Comparison of ENCODE assay signal across 14 cellular contexts in the genomic region with DNA sequence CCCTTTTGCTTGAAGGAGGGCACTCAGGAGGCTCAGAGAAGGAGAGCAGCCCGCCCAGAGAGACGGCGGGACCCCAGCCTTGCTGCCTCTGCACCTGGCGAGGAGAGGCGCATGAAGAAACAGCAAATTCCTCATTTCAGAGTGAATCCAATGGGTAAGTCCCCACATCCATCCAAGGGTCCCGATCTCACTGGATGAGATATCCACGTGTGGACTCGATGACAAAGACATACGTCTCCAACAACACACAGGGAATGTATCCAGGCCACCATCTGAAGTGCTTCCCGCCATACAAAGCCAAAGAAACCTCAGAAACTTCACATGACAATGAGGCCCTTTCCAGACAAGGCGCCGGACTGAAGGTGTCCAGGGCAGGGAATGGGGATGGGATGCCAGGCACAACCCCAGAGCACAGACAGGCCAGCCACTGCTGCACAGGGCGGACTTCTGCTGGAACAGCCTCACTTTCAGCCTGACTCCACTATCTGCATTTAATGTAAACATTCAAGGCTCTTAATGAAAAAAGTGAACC. TPM values are rescaled to one million over a fixed set of nuclear protein-coding genes. Genes with fewer than 3 reads are reported as not detected.
DNase-seq lines count a peak whose midpoint lies in the region; ATAC-seq and TF ChIP-seq lines count a peak whose summit lies in the region.
"Had no signal": no experiment of that assay in that cellular context is flagged by ENCODE, and none has a peak within 500 bp of the region (broad histone marks: within the 10 kb centered on the region; RNA-seq: fewer than 3 reads in every experiment).

No MANE protein-coding gene starts in this region.

- peaks cover 0 to 11% (median 0%) of the 10 kb centered on the region in 9 donors for H3K36me3 ChIP-seq in heart right ventricle
- peaks cover 0 to 9% of the 10 kb centered on the region in 2 donors for H3K36me3 ChIP-seq in lung (ENCODE audit: control insufficient read depth in 2 of 2, insufficient read depth in 2 of 2, low read length in 2 of 2)
- no peaks in the 10 kb centered on the region for H3K36me3 ChIP-seq in transverse colon
- H3K36me3 ChIP-seq: right atrium auricular region had no signal

- in situ Hi-C loops in transverse colon (cut with MboI; ENCODE audit: low pct_ligation_motif_present in 1 of 4, low pct_unique_long_range_greater_than_20kb in 1 of 4, low sequenced_read_pairs in 3 of 4) = loop anchor here in 1 of 4 donors (25.0 kb wide), 1 partner anchor 91 kb away; no protein-coding TSS in a partner anchor

- DNase-seq in heart right ventricle = no peak
- no peak for DNase-seq in left cardiac atrium
- DNase-seq in activated T-cell treated with anti-CD3 and anti-CD28 coated beads, Interleukin-2, amount 50 U/mL, for 24 hours = no peak
- DNase-seq in lung (ENCODE audit: low spot score) = no peak
- DNase-seq in transverse colon = no peak
- no peak for DNase-seq in EL
- no peak for DNase-seq in NCI-H146 (lab: John Stamatoyannopoulos, UW)
- DNase-seq: amniotic stem cell, glutamatergic neuron, NCI-H345 had no signal

- H3K9me3 Mint-ChIP-seq in activated T-cell treated with anti-CD3 and anti-CD28 coated beads, Interleukin-2, amount 50 U/mL, for 24 hours = no peaks in the 10 kb centered on the region
- H3K9me3 Mint-ChIP-seq: type B pancreatic cell had no signal

- peak overlapping the region; percentile 96 for H3K27ac Mint-ChIP-seq in activated T-cell treated with anti-CD3 and anti-CD28 coated beads, Interleukin-2, amount 50 U/mL, for 24 hours
- H3K27ac Mint-ChIP-seq: type B pancreatic cell had no signal

- peak overlapping the region; percentile 70 for H3K4me3 Mint-ChIP-seq in activated T-cell treated with anti-CD3 and anti-CD28 coated beads, Interleukin-2, amount 50 U/mL, for 24 hours
- H3K4me3 Mint-ChIP-seq: type B pancreatic cell had no signal

- no peak for TF ChIP-seq POLR2A in transverse colon (IDR thresholded peaks at IDR 0.05)

- H3K27me3 Mint-ChIP-seq in activated T-cell treated with anti-CD3 and anti-CD28 coated beads, Interleukin-2, amount 50 U/mL, for 24 hours = no peaks in the 10 kb centered on the region
- H3K27me3 Mint-ChIP-seq: type B pancreatic cell had no signal

- no peaks in the 10 kb centered on the region for H3K9me3 ChIP-seq in heart right ventricle
- H3K9me3 ChIP-seq in lung (ENCODE audit: control insufficient read depth in 2 of 2, insufficient read depth in 1 of 2, low read length in 1 of 2) = no peaks in the 10 kb centered on the region
- no peaks in the 10 kb centered on the region for H3K9me3 ChIP-seq in transverse colon
- H3K9me3 ChIP-seq: right atrium auricular region had no signal

- H3K4me3 ChIP-seq in heart right ventricle = no peak overlapping the region
- no peak overlapping the region for H3K4me3 ChIP-seq in lung
- H3K4me3 ChIP-seq in transverse colon = no peak overlapping the region
- H3K4me3 ChIP-seq: right atrium auricular region had no signal

- peaks cover 0 to 11% (median 0%) of the 10 kb centered on the region in 7 donors for H3K27me3 ChIP-seq in heart right ventricle
- H3K27me3 ChIP-seq in lung (ENCODE audit: control insufficient read depth, insufficient read depth) = no peaks in the 10 kb centered on the region
- no peaks in the 10 kb centered on the region for H3K27me3 ChIP-seq in transverse colon
- H3K27me3 ChIP-seq: right atrium auricular region had no signal

- no peak for TF ChIP-seq EP300 in transverse colon (IDR thresholded peaks at IDR 0.05; ENCODE audit: low read depth)

- H3K4me1 Mint-ChIP-seq in activated T-cell treated with anti-CD3 and anti-CD28 coated beads, Interleukin-2, amount 50 U/mL, for 24 hours (ENCODE audit: low read depth) = peaks cover 95% of the 10 kb centered on the region

- TF ChIP-seq CTCF in heart right ventricle (IDR thresholded peaks at IDR 0.05) (no peak), lung (IDR thresholded peaks at IDR 0.05; ENCODE audit: control extremely low read depth, extremely low read depth) (no peak), transverse colon (IDR thresholded peaks at IDR 0.05) (no peak)

- intact Hi-C loops in heart right ventricle (cut with DNase I) (no loop called here), left cardiac atrium (cut with DNase I) (no loop called here), transverse colon (cut with DNase I; ENCODE audit: low total_unique reads) (no loop called here)

- H3K4me1 ChIP-seq in heart right ventricle (peaks cover 3 to 76% (median 43%) of the 10 kb centered on the region in 9 donors), lung (ENCODE audit: control insufficient read depth in 2 of 2, insufficient read depth in 2 of 2, low read length in 2 of 2) (peaks cover 0 to 29% of the 10 kb centered on the region in 2 donors), transverse colon (peaks cover 15 to 63% (median 50%) of the 10 kb centered on the region in 4 donors)

- ATAC-seq in heart right ventricle (no peak), left cardiac atrium (no peak), lung (ENCODE audit: insufficient read depth, low FRiP score) (peak; percentile 12), HG02798 (IDR thresholded peaks at IDR 0.05; ENCODE audit: poor library complexity, unreplicated experiment) (no peak)
- ATAC-seq: activated CD4-positive, CD25-positive, alpha-beta regulatory T cell treated with anti-CD3 and anti-CD28 coated beads, Interleukin-2, amount 50 U/mL, for 24 hours had no signal

- WGBS in heart right ventricle, 2 donors = 69 to 75% methylated on average over 13 of the region's 13 CpGs
- WGBS in lung, 2 donors = 50 to 53% methylated on average over 13 of the region's 13 CpGs
- WGBS in transverse colon (ENCODE audit: low coverage in 1 of 2), 2 donors = 69% methylated on average over 13 of the region's 13 CpGs; no CpG with 5 or more reads in 1 of the 2 donors

- H3K27ac ChIP-seq in heart right ventricle (peak overlapping the region in 8 of 10 donors; percentile 10 to 70 (median 41)), lung (ENCODE audit: low read depth in 1 of 2, low read length in 1 of 2) (peak overlapping the region in 1 of 2 donors; percentile 82), transverse colon (peak overlapping the region; percentile 69 to 84 (median 78))

- peaks cover 47% of the 10 kb centered on the region for H3K36me3 Mint-ChIP-seq in activated T-cell treated with anti-CD3 and anti-CD28 coated beads, Interleukin-2, amount 50 U/mL, for 24 hours (ENCODE audit: low read depth)

RNA-seq across cellular contexts. Expression of a gene that starts 14.5 kb away (rescaled TPM):
- total RNA-seq in heart right ventricle (1 to 10 TPM; 2.4 to 8.4 (median 4.9) TPM), left cardiac atrium (1 to 10 TPM; 3.5 to 5.0 TPM), lung (10 to 100 TPM; 43.7 to 66.0 TPM), transverse colon (100 to 1,000 TPM in 1 of 4 donors, 10 to 100 TPM in 3; 29.5 to 171 (median 60.3) TPM)
- polyA plus RNA-seq in heart right ventricle (1 to 10 TPM; 2.2 to 5.5 TPM), lung (10 to 100 TPM; 16.5 to 20.6 TPM)
